In the genomic region with DNA sequence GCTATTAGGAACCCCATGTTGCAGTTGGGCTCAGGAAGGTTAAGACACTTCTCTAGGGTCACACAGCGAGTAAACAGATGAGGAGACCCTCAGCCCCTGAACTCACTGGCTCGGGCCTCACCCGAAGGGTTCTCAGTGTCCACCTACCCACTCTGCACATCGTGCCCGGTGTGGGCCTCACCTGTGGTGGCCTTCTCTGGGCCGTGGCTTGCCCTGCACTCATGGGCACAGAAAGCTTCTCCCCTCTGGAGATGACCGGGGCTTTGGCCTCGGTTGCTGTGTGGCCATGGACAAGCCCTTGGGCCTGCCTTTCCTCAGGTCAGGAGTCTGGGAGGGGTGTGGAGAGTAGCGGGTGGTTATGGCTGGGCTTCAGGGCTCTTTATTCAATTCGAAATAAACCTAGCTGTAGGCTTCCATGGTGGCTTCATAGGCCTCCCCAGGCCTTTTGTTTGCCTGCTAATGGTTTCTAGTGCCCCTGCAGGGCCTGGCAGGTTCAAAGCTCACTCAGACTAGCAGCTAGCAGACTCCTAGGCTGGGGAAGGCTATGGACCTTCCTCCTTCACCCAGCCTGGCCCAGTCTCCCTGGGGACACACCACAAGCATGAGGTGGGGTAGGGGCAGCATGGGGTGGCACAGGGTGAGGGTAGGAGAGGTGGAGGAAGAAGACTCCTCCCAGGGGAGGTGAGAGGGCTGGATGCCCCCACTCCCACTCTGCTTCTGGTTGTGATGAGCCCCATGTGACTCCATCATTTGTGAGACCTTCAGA, we compare ENCODE assay signal across 23 cellular contexts.
DNase-seq lines count a peak whose midpoint lies in the region; ATAC-seq, FAIRE-seq and TF ChIP-seq lines count a peak whose summit lies in the region.
"Had no signal": no experiment of that assay in that cellular context is flagged by ENCODE, and none has a peak within 500 bp of the region (broad histone marks: within the 10 kb centered on the region; RNA-seq: fewer than 3 reads in every experiment).

No MANE protein-coding gene starts in this region.

- POLR2A ChIA-PET in H1 (lab: Charles Lee; ENCODE audit: partially characterized antibody) = interaction anchor here (0.8 to 2.9 kb wide), 5 partner anchors 9 to 33 kb away, joined by 3 to 9 read pairs (median 3); no protein-coding TSS in a partner anchor

- no peaks in the 10 kb centered on the region for H4K20me1 ChIP-seq in H1 (replicated peaks in 1 of 2; ENCODE audit: control insufficient read depth in 1 of 2, insufficient read depth in 2 of 2, low read length in 2 of 2)

- H3K36me3 ChIP-seq in cardiac muscle cell (no peaks in the 10 kb centered on the region), right atrium auricular region (no peaks in the 10 kb centered on the region), H1 (ENCODE audit: control insufficient read depth in 2 of 4, insufficient read depth in 4 of 4, low read length in 3 of 4) (no peaks in the 10 kb centered on the region), mesenchymal stem cell (ENCODE audit: control insufficient read depth in 1 of 2, insufficient read depth in 2 of 2, low read depth in 1 of 2, low read length in 2 of 2) (no peaks in the 10 kb centered on the region), upper lobe of right lung (no peaks in the 10 kb centered on the region)
- H3K36me3 ChIP-seq: ascending aorta, esophagus muscularis mucosa, ovary, suprapubic skin had no signal

- H3K4me2 ChIP-seq in H1 (ENCODE audit: insufficient read depth in 1 of 2, low read depth in 2 of 2, low read length in 2 of 2) (no peak overlapping the region; a peak in 1 of 4 replicates), mesenchymal stem cell (ENCODE audit: low read length, poor library complexity, severe bottlenecking) (no peak overlapping the region)

- H3K23ac ChIP-seq in H1 (ENCODE audit: insufficient read length) (no peak overlapping the region), mesenchymal stem cell (ENCODE audit: low read length in 2 of 2) (no peak overlapping the region)

- H3K9me3 ChIP-seq in cardiac muscle cell (ENCODE audit: low read depth) = no peaks in the 10 kb centered on the region
- no peaks in the 10 kb centered on the region for H3K9me3 ChIP-seq in right atrium auricular region
- H3K9me3 ChIP-seq in H1 (ENCODE audit: insufficient read depth in 2 of 2, low read depth in 1 of 2, low read length in 1 of 2) = no peaks in the 10 kb centered on the region
- no peaks in the 10 kb centered on the region for H3K9me3 ChIP-seq in mesenchymal stem cell (ENCODE audit: control insufficient read depth, low read length)
- no peaks in the 10 kb centered on the region for H3K9me3 ChIP-seq in upper lobe of right lung
- H3K9me3 ChIP-seq: ascending aorta, esophagus muscularis mucosa, ovary, suprapubic skin had no signal

- no peak for TF ChIP-seq EP300 in H1 (IDR thresholded peaks at IDR 0.05; ENCODE audit: borderline replicate concordance in 1 of 2, low read depth in 2 of 2, low read length in 2 of 2)

- intact Hi-C loops in upper lobe of right lung (cut with DNase I) = no loop called here

- H2BK20ac ChIP-seq in H1 (ENCODE audit: low read length) = peak overlapping the region; percentile 98

- peak overlapping the region; percentile 75 for H4K91ac ChIP-seq in H1 (replicated peaks; ENCODE audit: insufficient read length, low read length)
- H4K91ac ChIP-seq in mesenchymal stem cell (ENCODE audit: low read length) = peak overlapping the region; percentile 85

- no peaks in the 10 kb centered on the region for H3K23me2 ChIP-seq in H1 (ENCODE audit: low read depth, low read length)

- H3K56ac ChIP-seq in H1 (replicated peaks; ENCODE audit: insufficient read length, low read depth, low read length) = no peak overlapping the region

- TF ChIP-seq POLR2A in H1 (IDR thresholded peaks at IDR 0.05; ENCODE audit: control extremely low read depth in 1 of 2, low read depth in 2 of 2, low read length in 2 of 2) = no peak

- H3K4ac ChIP-seq in H1 (replicated peaks; ENCODE audit: insufficient read length, low read depth, low read length) = no peak overlapping the region
- H3K4ac ChIP-seq in mesenchymal stem cell (ENCODE audit: low read depth in 1 of 2, low read length in 2 of 2) = peak overlapping the region; percentile 16 to 29

- H2BK12ac ChIP-seq in H1 (ENCODE audit: low read depth, low read length) = peak overlapping the region; percentile 93; the same call in 1 of the 2 replicates
- H2BK12ac ChIP-seq in mesenchymal stem cell (ENCODE audit: low read length in 2 of 2) = peak overlapping the region; percentile 71 to 82

- peak overlapping the region; percentile 17 for H4K5ac ChIP-seq in H1 (ENCODE audit: insufficient read length, low read depth, low read length)

- ATAC-seq in upper lobe of right lung (no peak), HG02759 (IDR thresholded peaks at IDR 0.05; ENCODE audit: unreplicated experiment) (no peak)
- ATAC-seq: SK-N-SH treated with all-trans-retinoic acid at 6 μM for 48 hours, T-helper 17 cell had no signal

- DNase-seq in cardiac muscle cell (ENCODE audit: low read depth in 1 of 2, low spot score in 1 of 2) = no peak
- DNase-seq in right atrium auricular region (ENCODE audit: low spot score) = no peak
- no peak for DNase-seq in H1 (ENCODE audit: low read depth in 1 of 2, low spot score in 2 of 2)
- no peak for DNase-seq in mesenchymal stem cell
- peak; percentile 52 for DNase-seq in upper lobe of right lung
- no peak for DNase-seq in midbrain (lab: John Stamatoyannopoulos, UW)
- no peak for DNase-seq in H4 (ENCODE audit: low spot score)
- DNase-seq: activated CD4-positive, alpha-beta T cell treated with anti-CD3 and anti-CD28 coated beads for 1 hour; central memory CD4-positive, alpha-beta T cell; foreskin fibroblast; kidney; NCI-H1048; nephron progenitor cell; small intestine; stimulated activated naive CD4-positive, alpha-beta T cell treated with Interleukin-2 at 50 U/mL for 16 hours; T-helper 17 cell had no signal

- H3K4me3 ChIP-seq in cardiac muscle cell = no peak overlapping the region
- H3K4me3 ChIP-seq in right atrium auricular region = no peak overlapping the region
- no peak overlapping the region for H3K4me3 ChIP-seq in H1 (ENCODE audit: extremely low read depth in 1 of 4, insufficient read depth in 2 of 4, low read depth in 3 of 4, low read length in 4 of 4)
- no peak overlapping the region for H3K4me3 ChIP-seq in mesenchymal stem cell (ENCODE audit: insufficient read depth in 1 of 2, low read depth in 1 of 2, low read length in 2 of 2)
- no peak overlapping the region for H3K4me3 ChIP-seq in upper lobe of right lung
- H3K4me3 ChIP-seq: ascending aorta, esophagus muscularis mucosa, lung, ovary, suprapubic skin had no signal

- FAIRE-seq in H1 (lab: Jason Lieb, UNC) = no peak
- FAIRE-seq: kidney, small intestine had no signal

- no peaks in the 10 kb centered on the region for H3K79me2 ChIP-seq in H1 (ENCODE audit: control insufficient read depth in 1 of 2, insufficient read depth in 2 of 2, low read length in 2 of 2)

- peak overlapping the region; percentile 91; the same call in 1 of the 2 replicates for H2BK5ac ChIP-seq in H1 (ENCODE audit: low read depth, low read length)
- no peak overlapping the region for H2BK5ac ChIP-seq in mesenchymal stem cell (ENCODE audit: low read depth, low read length, poor library complexity, severe bottlenecking)

- peak overlapping the region; percentile 90; the same call in 1 of the 2 replicates for H2BK15ac ChIP-seq in H1 (ENCODE audit: low read length)
- H2BK15ac ChIP-seq in mesenchymal stem cell (ENCODE audit: low read depth, poor library complexity, severe bottlenecking) = peak overlapping the region; percentile 87

- H3K27me3 ChIP-seq in cardiac muscle cell (no peaks in the 10 kb centered on the region), right atrium auricular region (no peaks in the 10 kb centered on the region), H1 (replicated peaks in 1 of 4; ENCODE audit: control insufficient read depth in 3 of 4, extremely low read depth in 1 of 4, insufficient read depth in 3 of 4, low read length in 3 of 4) (no peaks in the 10 kb centered on the region; a peak in 1 of 7 replicates), mesenchymal stem cell (ENCODE audit: control insufficient read depth in 1 of 2, insufficient read depth in 1 of 2, low read length in 2 of 2) (peaks cover 14 to 32% of the 10 kb centered on the region in 2 experiments), upper lobe of right lung (no peaks in the 10 kb centered on the region)
- H3K27me3 ChIP-seq: ascending aorta, esophagus muscularis mucosa, ovary, suprapubic skin had no signal

- H3K27ac ChIP-seq in cardiac muscle cell (peak overlapping the region; percentile 89), right atrium auricular region (no peak overlapping the region), H1 (ENCODE audit: low read depth, low read length) (no peak overlapping the region), mesenchymal stem cell (ENCODE audit: low read length, poor library complexity, severe bottlenecking) (no peak overlapping the region), upper lobe of right lung (no peak overlapping the region)
- H3K27ac ChIP-seq: ascending aorta, esophagus muscularis mucosa, suprapubic skin had no signal

- H2BK120ac ChIP-seq in H1 (replicated peaks; ENCODE audit: low read depth, low read length) (peak overlapping the region; percentile 76), mesenchymal stem cell (ENCODE audit: low read depth, low read length) (peak overlapping the region; percentile 45)

- no peak for TF ChIP-seq RAD21 in H1 (IDR thresholded peaks at IDR 0.05 in 1 of 2, conservative IDR thresholded peaks at IDR 0.05 in 1 of 2; ENCODE audit: low read depth in 2 of 2, low read length in 2 of 2)

- H2AFZ ChIP-seq in H1 (ENCODE audit: low read length) (no peak overlapping the region), mesenchymal stem cell (ENCODE audit: low read depth, low read length) (no peak overlapping the region)

- H3K14ac ChIP-seq in H1 (ENCODE audit: insufficient read length) = no peak overlapping the region
- peak overlapping the region in 1 of 2 experiments; percentile 64 for H3K14ac ChIP-seq in mesenchymal stem cell (ENCODE audit: low read length in 2 of 2)

- H3K4me1 ChIP-seq in cardiac muscle cell (ENCODE audit: low read depth) = peaks cover 38% of the 10 kb centered on the region
- peaks cover 0 to 22% of the 10 kb centered on the region in 2 donors for H3K4me1 ChIP-seq in right atrium auricular region
- H3K4me1 ChIP-seq in H1 (replicated peaks in 1 of 4; ENCODE audit: control insufficient read depth in 3 of 4, insufficient read depth in 4 of 4, low read length in 3 of 4) = peaks cover 0 to 36% (median 11%) of the 10 kb centered on the region in 4 experiments; a peak in 6 of 7 replicates
- H3K4me1 ChIP-seq in mesenchymal stem cell (ENCODE audit: control insufficient read depth, insufficient read depth, low read depth, low read length) = peaks cover 26% of the 10 kb centered on the region
- peaks cover 5% of the 10 kb centered on the region for H3K4me1 ChIP-seq in upper lobe of right lung
- H3K4me1 ChIP-seq: ascending aorta had no signal

- H3K9ac ChIP-seq in H1 (replicated peaks in 1 of 4; ENCODE audit: extremely low read depth in 1 of 4, low read depth in 3 of 4, low read length in 3 of 4) (no peak overlapping the region), mesenchymal stem cell (ENCODE audit: low read length) (no peak overlapping the region)

- H2AK5ac ChIP-seq in H1 (ENCODE audit: low read depth, low read length) (peak overlapping the region; percentile 69; the same call in 1 of the 2 replicates), mesenchymal stem cell (ENCODE audit: low read length, severe bottlenecking) (no peak overlapping the region)

- H3K79me1 ChIP-seq in H1 (ENCODE audit: low read depth, low read length) (no peaks in the 10 kb centered on the region), mesenchymal stem cell (replicated peaks; ENCODE audit: low read length, poor library complexity, severe bottlenecking) (no peaks in the 10 kb centered on the region)

- H4K8ac ChIP-seq in H1 (ENCODE audit: extremely low read depth, insufficient read depth, low read length) (no peak overlapping the region), mesenchymal stem cell (ENCODE audit: low read length) (peak overlapping the region; percentile 22)

- 87% methylated on average over 9 of the region's 10 CpGs; no CpG with 5 or more reads in 1 of the 2 experiments for WGBS in H1 (ENCODE audit: extremely low coverage in 1 of 2, insufficient coverage in 1 of 2, insufficient read length in 1 of 2, insufficient replicate concordance in 2 of 2, low coverage in 1 of 2, low lambda C conversion rate in 2 of 2, missing lambda C conversion rate in 1 of 2), 2 experiments
- 94% methylated on average over 10 of the region's 10 CpGs for WGBS in mesenchymal stem cell

- H3K18ac ChIP-seq in H1 (ENCODE audit: extremely low read depth, low read length) = peak overlapping the region; percentile 51; the same call in 1 of the 2 replicates
- peak overlapping the region; percentile 78 to 91 for H3K18ac ChIP-seq in mesenchymal stem cell (ENCODE audit: low read depth in 1 of 2, low read length in 2 of 2)

- TF ChIP-seq CTCF in cardiac muscle cell (IDR thresholded peaks at IDR 0.05; ENCODE audit: low read depth, low read length) = no peak
- no peak for TF ChIP-seq CTCF in right atrium auricular region (IDR thresholded peaks at IDR 0.05)
- TF ChIP-seq CTCF in H1 (IDR thresholded peaks at IDR 0.05; ENCODE audit: control extremely low read depth in 1 of 3, insufficient read depth in 1 of 3, low read depth in 1 of 3, low read length in 3 of 3) = no peak
- no peak for TF ChIP-seq CTCF in upper lobe of right lung (IDR thresholded peaks at IDR 0.05)

- CTCF ChIA-PET in H1 (lab: Charles Lee; ENCODE audit: partially characterized antibody) = interaction anchor here (0.8 to 5.9 kb wide), 9 partner anchors 10 to 409 kb away, joined by 3 to 49 read pairs (median 4); no protein-coding TSS in a partner anchor
